In genomic region chrX:40105791-40106676, GRCh38 we compare ENCODE assay signal across 8 cellular contexts.
DNase-seq lines count a peak whose midpoint lies in the region; ATAC-seq lines count a peak whose summit lies in the region.

No MANE protein-coding gene starts in this region.

- peaks cover 13% of the 10 kb centered on the region for H3K4me1 Mint-ChIP-seq in stimulated activated naive CD8-positive, alpha-beta T cell treated with anti-CD3 and anti-CD28 coated beads, Interleukin-15, Interleukin-2, amounts not matched to agents 100 ng/mL and 50 ng/mL, for 24 hours (ENCODE audit: low read depth)

- H3K27me3 Mint-ChIP-seq in stimulated activated naive CD8-positive, alpha-beta T cell treated with anti-CD3 and anti-CD28 coated beads, Interleukin-15, Interleukin-2, amounts not matched to agents 100 ng/mL and 50 ng/mL, for 24 hours: peaks cover under 1% of the 10 kb centered on the region

- no peaks in the 10 kb centered on the region for H3K36me3 Mint-ChIP-seq in stimulated activated naive CD8-positive, alpha-beta T cell treated with anti-CD3 and anti-CD28 coated beads, Interleukin-15, Interleukin-2, amounts not matched to agents 100 ng/mL and 50 ng/mL, for 24 hours (ENCODE audit: low read depth)

- peak overlapping the region; percentile 40 for H3K27ac Mint-ChIP-seq in stimulated activated naive CD8-positive, alpha-beta T cell treated with anti-CD3 and anti-CD28 coated beads, Interleukin-15, Interleukin-2, amounts not matched to agents 100 ng/mL and 50 ng/mL, for 24 hours

- H3K9me3 Mint-ChIP-seq in stimulated activated naive CD8-positive, alpha-beta T cell treated with anti-CD3 and anti-CD28 coated beads, Interleukin-15, Interleukin-2, amounts not matched to agents 100 ng/mL and 50 ng/mL, for 24 hours: no peaks in the 10 kb centered on the region

- no peak for ATAC-seq in HG02870 (IDR thresholded peaks at IDR 0.05; ENCODE audit: unreplicated experiment)

- DNase-seq in NK-92 treated with Interleukin-12 subunit alpha and Interleukin-12 subunit beta, amount 100 ng/mL, for 24 hours (lab: John Stamatoyannopoulos, UW): peak; percentile 52
- DNase-seq in NK-92 (lab: John Stamatoyannopoulos, UW; ENCODE audit: unreplicated experiment): no peak
- DNase-seq in NCI-H2196 (lab: John Stamatoyannopoulos, UW; ENCODE audit: unreplicated experiment): peak; percentile 73
- peak; percentile 67 to 74 for DNase-seq in activated CD4-positive, alpha-beta T cell treated with anti-CD3 and anti-CD28 coated beads, Interleukin-2, amount 50 U/mL, for 48 hours
- DNase-seq in effector CD8-positive, alpha-beta T cell (lab: John Stamatoyannopoulos, UW): peak; percentile 53
- DNase-seq in midbrain (lab: John Stamatoyannopoulos, UW): peak; percentile 71

- H3K4me3 Mint-ChIP-seq in stimulated activated naive CD8-positive, alpha-beta T cell treated with anti-CD3 and anti-CD28 coated beads, Interleukin-15, Interleukin-2, amounts not matched to agents 100 ng/mL and 50 ng/mL, for 24 hours: peak overlapping the region; percentile 79
